Comparison of ENCODE assay signal across 20 cellular contexts in the genomic region with DNA sequence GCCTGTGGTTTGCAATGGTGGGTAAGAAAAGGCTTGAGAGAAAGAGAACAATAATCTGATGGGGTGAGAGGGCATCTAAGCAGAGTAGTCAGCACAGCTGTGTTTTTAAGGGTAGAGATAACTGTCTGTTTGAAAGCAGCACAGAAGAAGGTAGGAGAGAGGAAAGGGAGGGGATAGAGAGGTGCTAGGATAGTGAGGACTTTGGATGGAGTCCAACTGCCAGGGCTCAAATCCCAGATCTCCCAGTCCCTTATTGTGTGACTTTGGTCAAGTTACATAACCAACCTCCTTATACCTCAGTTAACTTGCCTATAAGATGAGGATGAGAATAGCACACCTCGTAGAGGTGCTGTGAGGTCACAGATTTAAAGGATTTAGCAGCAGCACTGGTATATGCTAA. TPM values are rescaled to one million over a fixed set of nuclear protein-coding genes. Genes with fewer than 3 reads are reported as not detected.
DNase-seq lines count a peak whose midpoint lies in the region; ATAC-seq, FAIRE-seq and TF ChIP-seq lines count a peak whose summit lies in the region.
"Had no signal": no experiment of that assay in that cellular context is flagged by ENCODE, and none has a peak within 500 bp of the region (broad histone marks: within the 10 kb centered on the region; RNA-seq: fewer than 3 reads in every experiment).

No MANE protein-coding gene starts in this region.

- peak overlapping the region; percentile 36 for H3K27ac Mint-ChIP-seq in activated naive CD8-positive, alpha-beta T cell
- no peak overlapping the region for H3K27ac Mint-ChIP-seq in activated naive CD8-positive, alpha-beta T cell treated with anti-CD3 and anti-CD28 coated beads, Interleukin-2, amount 50 U/mL, for 24 hours
- peak overlapping the region; percentile 2 for H3K27ac Mint-ChIP-seq in central memory CD8-positive, alpha-beta T cell (ENCODE audit: low read depth)
- H3K27ac Mint-ChIP-seq in stimulated activated naive B cell treated with anti-CD40 and anti-IgM and Interleukin-4, amounts not matched to agents 10 μg/mL and 1 μg/mL and 100 μg/mL, for 72 hours: peak overlapping the region; percentile 10
- H3K27ac Mint-ChIP-seq: activated CD4-positive, alpha-beta memory T cell treated with anti-CD3 and anti-CD28 coated beads for 36 hours had no signal

- no peak for ATAC-seq in activated naive CD8-positive, alpha-beta T cell treated with anti-CD3 and anti-CD28 coated beads, Interleukin-2, amount 50 U/mL, for 24 hours
- no peak for ATAC-seq in central memory CD8-positive, alpha-beta T cell (replicated peaks; ENCODE audit: extremely low read depth, poor library complexity, severe bottlenecking)
- no peak for ATAC-seq in stimulated activated naive B cell treated with anti-CD40 and anti-IgM and Interleukin-4, amounts not matched to agents 10 μg/mL and 1 μg/mL and 100 μg/mL, for 72 hours (replicated peaks)

- no peaks in the 10 kb centered on the region for H3K4me1 Mint-ChIP-seq in activated naive CD8-positive, alpha-beta T cell (ENCODE audit: low read depth)
- no peaks in the 10 kb centered on the region for H3K4me1 Mint-ChIP-seq in activated naive CD8-positive, alpha-beta T cell treated with anti-CD3 and anti-CD28 coated beads, Interleukin-2, amount 50 U/mL, for 24 hours
- no peaks in the 10 kb centered on the region for H3K4me1 Mint-ChIP-seq in central memory CD8-positive, alpha-beta T cell
- peaks cover 36 to 72% of the 10 kb centered on the region in 2 donors for H3K4me1 Mint-ChIP-seq in stimulated activated naive B cell treated with anti-CD40 and anti-IgM and Interleukin-4, amounts not matched to agents 10 μg/mL and 1 μg/mL and 100 μg/mL, for 72 hours
- H3K4me1 Mint-ChIP-seq: neural crest cell had no signal

- no peaks in the 10 kb centered on the region for H3K9me3 Mint-ChIP-seq in activated naive CD8-positive, alpha-beta T cell (ENCODE audit: low read depth)
- H3K9me3 Mint-ChIP-seq in activated naive CD8-positive, alpha-beta T cell treated with anti-CD3 and anti-CD28 coated beads, Interleukin-2, amount 50 U/mL, for 24 hours: no peaks in the 10 kb centered on the region
- H3K9me3 Mint-ChIP-seq in central memory CD8-positive, alpha-beta T cell: no peaks in the 10 kb centered on the region
- no peaks in the 10 kb centered on the region for H3K9me3 Mint-ChIP-seq in stimulated activated naive B cell treated with anti-CD40 and anti-IgM and Interleukin-4, amounts not matched to agents 10 μg/mL and 1 μg/mL and 100 μg/mL, for 72 hours
- H3K9me3 Mint-ChIP-seq: activated CD4-positive, alpha-beta memory T cell treated with anti-CD3 and anti-CD28 coated beads for 36 hours; neural crest cell had no signal

- FAIRE-seq in GM12891 (lab: Jason Lieb, UNC): peak; percentile 59
- FAIRE-seq: bronchial epithelial cell, D721Med, keratinocyte had no signal

- no peak overlapping the region for H3K4me3 Mint-ChIP-seq in activated naive CD8-positive, alpha-beta T cell
- no peak overlapping the region for H3K4me3 Mint-ChIP-seq in activated naive CD8-positive, alpha-beta T cell treated with anti-CD3 and anti-CD28 coated beads, Interleukin-2, amount 50 U/mL, for 24 hours
- no peak overlapping the region for H3K4me3 Mint-ChIP-seq in central memory CD8-positive, alpha-beta T cell
- no peak overlapping the region for H3K4me3 Mint-ChIP-seq in stimulated activated naive B cell treated with anti-CD40 and anti-IgM and Interleukin-4, amounts not matched to agents 10 μg/mL and 1 μg/mL and 100 μg/mL, for 72 hours
- H3K4me3 Mint-ChIP-seq: activated CD4-positive, alpha-beta memory T cell treated with anti-CD3 and anti-CD28 coated beads for 36 hours; neural crest cell had no signal

- TF ChIP-seq POLR2A in GM12891 (IDR thresholded peaks at IDR 0.05; ENCODE audit: low read depth, low read length): no peak

- intact Hi-C loops in posterior cingulate gyrus (cut with DNase I): no loop called here

- peaks cover 10% of the 10 kb centered on the region for H3K36me3 Mint-ChIP-seq in activated naive CD8-positive, alpha-beta T cell
- H3K36me3 Mint-ChIP-seq in activated naive CD8-positive, alpha-beta T cell treated with anti-CD3 and anti-CD28 coated beads, Interleukin-2, amount 50 U/mL, for 24 hours (ENCODE audit: low read depth): peaks cover 7% of the 10 kb centered on the region
- peaks cover 31% of the 10 kb centered on the region for H3K36me3 Mint-ChIP-seq in central memory CD8-positive, alpha-beta T cell (ENCODE audit: insufficient read depth)
- peaks cover 37 to 68% of the 10 kb centered on the region in 2 donors for H3K36me3 Mint-ChIP-seq in stimulated activated naive B cell treated with anti-CD40 and anti-IgM and Interleukin-4, amounts not matched to agents 10 μg/mL and 1 μg/mL and 100 μg/mL, for 72 hours

- no peak for DNase-seq in activated naive CD8-positive, alpha-beta T cell treated with anti-CD3 and anti-CD28 coated beads, Interleukin-2, amount 50 U/mL, for 24 hours
- DNase-seq in GM12891 (ENCODE audit: insufficient read length, low spot score) (no peak), posterior cingulate gyrus (no peak), C1 segment of cervical spinal cord (lab: John Stamatoyannopoulos, UW) (no peak)
- DNase-seq in central memory CD8-positive, alpha-beta T cell (ENCODE audit: low spot score in 2 of 2): no peak
- no peak for DNase-seq in stimulated activated naive B cell treated with anti-CD40 and anti-IgM and Interleukin-4, amounts not matched to agents 10 μg/mL and 1 μg/mL and 100 μg/mL, for 72 hours
- DNase-seq: activated CD4-positive, alpha-beta memory T cell treated with anti-CD3 and anti-CD28 coated beads for 36 hours; activated CD4-positive, CD25-positive, alpha-beta regulatory T cell; amniotic stem cell; dermis blood vessel endothelial cell; glutamatergic neuron; H7; NCI-H1105; NCI-H2029; NCI-H748 treated with DMSO at 0.1 percent for 48 hours had no signal

- no peaks in the 10 kb centered on the region for H3K27me3 Mint-ChIP-seq in activated naive CD8-positive, alpha-beta T cell
- H3K27me3 Mint-ChIP-seq in activated naive CD8-positive, alpha-beta T cell treated with anti-CD3 and anti-CD28 coated beads, Interleukin-2, amount 50 U/mL, for 24 hours: no peaks in the 10 kb centered on the region
- H3K27me3 Mint-ChIP-seq in central memory CD8-positive, alpha-beta T cell: no peaks in the 10 kb centered on the region
- H3K27me3 Mint-ChIP-seq in stimulated activated naive B cell treated with anti-CD40 and anti-IgM and Interleukin-4, amounts not matched to agents 10 μg/mL and 1 μg/mL and 100 μg/mL, for 72 hours: no peaks in the 10 kb centered on the region
- H3K27me3 Mint-ChIP-seq: activated CD4-positive, alpha-beta memory T cell treated with anti-CD3 and anti-CD28 coated beads for 36 hours had no signal

TF ChIP-seq in GM12891, 5 proteins besides CTCF, POLR2A, EP300 and RAD21:
- TF ChIP-seq PAX5 (IDR thresholded peaks at IDR 0.05; ENCODE audit: insufficient read depth, low read length, severe bottlenecking) (no peak), POU2F2 (IDR thresholded peaks at IDR 0.05; ENCODE audit: low read depth, low read length) (no peak), POLR2AphosphoS5 (IDR thresholded peaks at IDR 0.05; ENCODE audit: low read depth, low read length) (no peak), SPI1 (IDR thresholded peaks at IDR 0.05; ENCODE audit: low read depth, low read length) (no peak), TAF1 (IDR thresholded peaks at IDR 0.05; ENCODE audit: low read depth, low read length) (no peak)

RNA-seq across cellular contexts. Expression of a gene that starts 55.6 kb away (rescaled TPM):
- polyA plus RNA-seq in GM12891 (2012; ENCODE audit: low read depth, missing spikeins): 0.10 TPM
